In genomic region chr19:47257411-47258169, GRCh38 we compare ENCODE assay signal across 8 cellular contexts.
DNase-seq lines count a peak whose midpoint lies in the region; ATAC-seq and TF ChIP-seq lines count a peak whose summit lies in the region.

No MANE protein-coding gene starts in this region.

- no peaks in the 10 kb centered on the region for H3K9me2 ChIP-seq in Loucy (replicated peaks; ENCODE audit: low read depth, low read length)

- H3K27me3 ChIP-seq in DND-41 (ENCODE audit: insufficient read depth, low read length, poor library complexity) (no peaks in the 10 kb centered on the region), Loucy (ENCODE audit: insufficient read depth, low read length, poor library complexity, severe bottlenecking) (no peaks in the 10 kb centered on the region), muscle layer of duodenum (ENCODE audit: low read depth, low read length) (no peaks in the 10 kb centered on the region)

- H4K20me1 ChIP-seq in DND-41 (ENCODE audit: insufficient read depth, low read length) = 0 out of 2 replicates have a peak, but pooled peaks cover 5% of the 10 kb centered on the region
- H4K20me1 ChIP-seq in Loucy (ENCODE audit: insufficient read depth, low read length, poor library complexity, severe bottlenecking) = no peaks in the 10 kb centered on the region

- H3K4me2 ChIP-seq in DND-41 (ENCODE audit: insufficient read depth, low read length) (peak overlapping the region; percentile 99), Loucy (ENCODE audit: low read depth, low read length, poor library complexity, severe bottlenecking) (peak overlapping the region; percentile 100)

- H2AFZ ChIP-seq in DND-41 (ENCODE audit: low read depth, low read length) (peak overlapping the region; percentile 68), Loucy (ENCODE audit: low read length) (peak overlapping the region; percentile 72; the same call in 1 of the 2 replicates)

- H3K9me3 ChIP-seq in DND-41 (ENCODE audit: insufficient read depth, low read length, severe bottlenecking) (no peaks in the 10 kb centered on the region), Loucy (ENCODE audit: insufficient read depth, low read depth, low read length) (no peaks in the 10 kb centered on the region), muscle layer of duodenum (ENCODE audit: control insufficient read depth in 1 of 2, low read length in 2 of 2) (no peaks in the 10 kb centered on the region)

- H3K79me2 ChIP-seq in DND-41 (ENCODE audit: insufficient read depth, low read length) (peaks cover 13% of the 10 kb centered on the region), Loucy (ENCODE audit: insufficient read depth, low read length) (peaks cover 25% of the 10 kb centered on the region)

- peaks cover 26% of the 10 kb centered on the region for H3K4me1 ChIP-seq in DND-41 (ENCODE audit: insufficient read depth, low read length)
- H3K4me1 ChIP-seq in Loucy (ENCODE audit: insufficient read depth, low read length, poor library complexity, severe bottlenecking) = peaks cover 22% of the 10 kb centered on the region
- H3K4me1 ChIP-seq in muscle layer of duodenum (ENCODE audit: control insufficient read depth in 1 of 2, insufficient read depth in 2 of 2, low read length in 2 of 2) = peaks cover 4 to 15% of the 10 kb centered on the region in 2 donors

- H3K9ac ChIP-seq in DND-41 (ENCODE audit: low read depth, low read length) (peak overlapping the region; percentile 68), Loucy (ENCODE audit: low read depth, low read length, poor library complexity, severe bottlenecking) (peak overlapping the region; percentile 90)

- peak overlapping the region; percentile 37 to 76 for H3K4me3 ChIP-seq in DND-41 (ENCODE audit: low read depth in 1 of 2, low read length in 2 of 2)
- H3K4me3 ChIP-seq in Loucy (ENCODE audit: low read length, poor library complexity, severe bottlenecking) = peak overlapping the region; percentile 93
- peak overlapping the region; percentile 83 for H3K4me3 ChIP-seq in coronary artery
- peak overlapping the region; percentile 59 to 78 for H3K4me3 ChIP-seq in muscle layer of duodenum (ENCODE audit: low read depth in 1 of 2, low read length in 2 of 2)

- no peak for DNase-seq in DND-41
- DNase-seq in coronary artery (ENCODE audit: low spot score) = no peak
- DNase-seq in NCI-H128 (lab: John Stamatoyannopoulos, UW; ENCODE audit: unreplicated experiment) = no peak
- DNase-seq in activated CD4-positive, alpha-beta T cell treated with anti-CD3 and anti-CD28 coated beads for 4 hours = no peak
- DNase-seq in head of caudate nucleus = no peak

- H3F3A ChIP-seq in Loucy (ENCODE audit: low read depth) = no peaks in the 10 kb centered on the region

- H3K36me3 ChIP-seq in DND-41 (ENCODE audit: insufficient read depth, low read length) = peaks cover 34% of the 10 kb centered on the region
- H3K36me3 ChIP-seq in Loucy (ENCODE audit: insufficient read depth, low read length) = peaks cover 5% of the 10 kb centered on the region; the same call in 1 of the 2 replicates
- H3K36me3 ChIP-seq in muscle layer of duodenum (ENCODE audit: control insufficient read depth in 1 of 2, insufficient read depth in 2 of 2, low read length in 2 of 2) = peaks cover 25 to 34% of the 10 kb centered on the region in 2 donors

- ATAC-seq in DND-41 (ENCODE audit: insufficient read depth, low read depth) (peak; percentile 23), GM19351 (IDR thresholded peaks at IDR 0.05; ENCODE audit: unreplicated experiment) (no peak)

- H3K27ac ChIP-seq in DND-41 (ENCODE audit: low read length) = peak overlapping the region; percentile 80
- H3K27ac ChIP-seq in coronary artery = peak overlapping the region; percentile 75 to 99
- peak overlapping the region; percentile 97 for H3K27ac ChIP-seq in muscle layer of duodenum (ENCODE audit: low read length)

- intact Hi-C loops in head of caudate nucleus (cut with DNase I) = loop anchor here (1.0 kb wide), 1 partner anchor 16 kb away; no protein-coding TSS in a partner anchor

- TF ChIP-seq CTCF in DND-41 (IDR thresholded peaks at IDR 0.05; ENCODE audit: borderline replicate concordance, extremely low read depth, low read length, poor library complexity, severe bottlenecking) = no peak
- TF ChIP-seq CTCF in Loucy (conservative IDR thresholded peaks at IDR 0.05; ENCODE audit: low read length) = no peak
- no peak for TF ChIP-seq CTCF in coronary artery (IDR thresholded peaks at IDR 0.05)
